Comparison of ENCODE assay signal across 20 cellular contexts in the genomic region with DNA sequence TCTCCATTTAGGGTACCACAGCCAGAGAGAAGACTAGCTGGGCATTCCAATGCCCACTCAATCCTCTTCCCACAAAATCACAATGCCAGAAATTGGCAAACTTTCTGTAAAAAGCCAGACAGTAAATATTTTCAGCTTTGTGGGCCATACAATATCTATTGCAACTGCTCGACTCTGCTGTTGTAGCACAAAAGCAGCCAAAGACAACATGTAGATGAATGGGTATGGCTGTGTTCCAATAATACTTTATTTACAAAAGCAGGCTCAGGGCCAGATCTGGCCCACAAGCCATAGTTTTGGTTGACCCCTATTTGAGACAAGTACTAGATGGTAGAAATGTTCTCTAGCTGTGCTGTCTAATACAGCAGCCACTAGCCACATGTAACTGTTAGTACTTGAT.
A peak's percentile ranks its signal among the peaks of the same experiment; 100 is the strongest.
DNase-seq lines count a peak whose midpoint lies in the region; ATAC-seq lines count a peak whose summit lies in the region.
"Had no signal": no experiment of that assay in that cellular context is flagged by ENCODE, and none has a peak within 500 bp of the region (broad histone marks: within the 10 kb centered on the region; RNA-seq: fewer than 3 reads in every experiment).

No MANE protein-coding gene starts in this region.

- peak; percentile 66 for DNase-seq in COR-L47 (lab: John Stamatoyannopoulos, UW)
- peak; percentile 2 for DNase-seq in NCI-H2081 treated with DMSO at 0.1 percent for 48 hours (lab: John Stamatoyannopoulos, UW)
- DNase-seq in amniotic epithelial cell (ENCODE audit: low read depth), result peak; percentile 33
- peak; percentile 55 for DNase-seq in fibroblast of the conjunctiva (ENCODE audit: low read depth)
- no peak for DNase-seq in hypothalamus (lab: John Stamatoyannopoulos, UW)
- no peak for DNase-seq in activated CD4-positive, alpha-beta T cell treated with anti-CD3 and anti-CD28 coated beads for 1 hour
- DNase-seq: ACHN; activated CD4-positive, alpha-beta T cell treated with anti-CD3 and anti-CD28 coated beads, Interleukin-2, amount 10 ng/mL, durations not matched to agents 24 days and 14 days; central memory CD4-positive, alpha-beta T cell; DMS79; foreskin melanocyte; GOT3; NCI-H1417 treated with DMSO at 0.1 percent for 48 hours; NCI-H526; right lobe of liver; stimulated activated CD4-positive, alpha-beta T cell treated with anti-CD3 and anti-CD28 coated beads, Interleukin-1b, Interleukin-23, amount 100 ng/mL, for 48 hours; uterus had no signal

- ATAC-seq in HG03354 (IDR thresholded peaks at IDR 0.05; ENCODE audit: poor library complexity, severe bottlenecking, unreplicated experiment), result no peak
- ATAC-seq in GM18519 (IDR thresholded peaks at IDR 0.05; ENCODE audit: low FRiP score, unreplicated experiment), result no peak
- ATAC-seq: left lobe of liver, right lobe of liver had no signal

Comparison
In these comparisons a context has a peak if more than half of its experiments do, and no peak if none do; other contexts are left out.
1. DNase-seq: peak in COR-L47 (single experiment), NCI-H2081 treated with DMSO at 0.1 percent for 48 hours (single experiment), amniotic epithelial cell (single experiment) and fibroblast of the conjunctiva (single experiment); none in hypothalamus (0 of 51) and activated CD4-positive, alpha-beta T cell treated with anti-CD3 and anti-CD28 coated beads for 1 hour (single experiment).